10 cellular contexts compared by ENCODE assay signal in genomic region chr3:26622634-26623408, GRCh38. TPM values are rescaled to one million over a fixed set of nuclear protein-coding genes. Genes with fewer than 3 reads are reported as not detected.
DNase-seq lines count a peak whose midpoint lies in the region; ATAC-seq and TF ChIP-seq lines count a peak whose summit lies in the region.
"Had no signal": no experiment of that assay in that cellular context is flagged by ENCODE, and none has a peak within 500 bp of the region (broad histone marks: within the 10 kb centered on the region; RNA-seq: fewer than 3 reads in every experiment).

TSS of gene LRRC3B (plus strand) at chr3:26622772. CDS start at chr3:26709673, 86,901 bp downstream.

- intact Hi-C loops in left ventricle myocardium superior (cut with micrococcal nuclease) = no loop called here

- peaks cover 56% of the 10 kb centered on the region for H3K27me3 Mint-ChIP-seq in osteocyte (ENCODE audit: unreplicated experiment)

- H3K4me1 ChIP-seq in BLaER1 treated with 17β-estradiol and CSF1 and Interleukin-3, amounts not matched to agents 10 nM and 100 nM = peaks cover 12 to 33% (median 24%) of the 10 kb centered on the region in 10 experiments; a peak in 17 of 20 replicates

- H3K36me3 Mint-ChIP-seq in osteocyte (ENCODE audit: unreplicated experiment) = no peaks in the 10 kb centered on the region

- no peak within 1 kb of the TSS for H3K27ac ChIP-seq in BLaER1 treated with 17β-estradiol and CSF1 and Interleukin-3, amounts not matched to agents 10 nM and 100 nM

- TF ChIP-seq CTCF in osteocyte (IDR thresholded peaks at IDR 0.05) = no peak

- DNase-seq in NCI-H69 (lab: John Stamatoyannopoulos, UW) (peak; percentile 44), left ventricle myocardium superior (peak; percentile 25), osteocyte (ENCODE audit: extremely low spot score, unreplicated experiment) (no peak)
- DNase-seq in activated effector memory CD4-positive, alpha-beta T cell treated with Interleukin-2 at 50 U/mL for 16 hours = no peak
- no peak for DNase-seq in activated CD4-positive, CD25-positive, alpha-beta regulatory T cell treated with anti-CD3 and anti-CD28 coated beads, Interleukin-2, amount 50 U/mL, for 72 hours
- DNase-seq: activated T-cell treated with anti-CD3 and anti-CD28 coated beads, Interleukin-2, amount 50 U/mL, for 72 hours; DND-41 had no signal

- H3K9me3 ChIP-seq in BLaER1 treated with 17β-estradiol and CSF1 and Interleukin-3, amounts not matched to agents 10 nM and 100 nM (replicated peaks in 1 of 11) = peaks cover 0 to 32% (median 9%) of the 10 kb centered on the region in 11 experiments; a peak in 14 of 22 replicates

- H3K27ac Mint-ChIP-seq in osteocyte (ENCODE audit: unreplicated experiment) = no peak within 1 kb of the TSS
- H3K27ac Mint-ChIP-seq: activated T-cell treated with anti-CD3 and anti-CD28 coated beads, Interleukin-2, amount 50 U/mL, for 72 hours had no signal

- no peak for ATAC-seq in left ventricle myocardium superior
- no peak for ATAC-seq in HG02798 (IDR thresholded peaks at IDR 0.05; ENCODE audit: poor library complexity, unreplicated experiment)
- ATAC-seq in GM18517 (IDR thresholded peaks at IDR 0.05; ENCODE audit: unreplicated experiment) = no peak
- ATAC-seq: activated T-cell treated with anti-CD3 and anti-CD28 coated beads, Interleukin-2, amount 50 U/mL, for 72 hours had no signal

- peaks cover 62 to 87% (median 73%) of the 10 kb centered on the region in 11 experiments for H3K27me3 ChIP-seq in BLaER1 treated with 17β-estradiol and CSF1 and Interleukin-3, amounts not matched to agents 10 nM and 100 nM

- no peaks in the 10 kb centered on the region; a peak in 1 of 22 replicates for H3K36me3 ChIP-seq in BLaER1 treated with 17β-estradiol and CSF1 and Interleukin-3, amounts not matched to agents 10 nM and 100 nM

- H3K4me3 ChIP-seq in BLaER1 treated with 17β-estradiol and CSF1 and Interleukin-3, amounts not matched to agents 10 nM and 100 nM = peak within 1 kb of the TSS; percentile 43 to 67 (median 59)

- peak within 1 kb of the TSS; percentile 73 to 98 (median 92) for H3K4me2 ChIP-seq in BLaER1 treated with 17β-estradiol and CSF1 and Interleukin-3, amounts not matched to agents 10 nM and 100 nM

- peaks cover 0 to 32% (median 10%) of the 10 kb centered on the region in 11 experiments; a peak in 13 of 22 replicates for H4K20me1 ChIP-seq in BLaER1 treated with 17β-estradiol and CSF1 and Interleukin-3, amounts not matched to agents 10 nM and 100 nM

- H3K9me3 Mint-ChIP-seq in osteocyte (ENCODE audit: unreplicated experiment) = no peaks in the 10 kb centered on the region
- H3K9me3 Mint-ChIP-seq: activated T-cell treated with anti-CD3 and anti-CD28 coated beads, Interleukin-2, amount 50 U/mL, for 72 hours had no signal

- H3K9ac ChIP-seq in BLaER1 treated with 17β-estradiol and CSF1 and Interleukin-3, amounts not matched to agents 10 nM and 100 nM = peak within 1 kb of the TSS in 1 of 11 experiments; percentile 31; a peak in 2 of 22 replicates

- peaks cover 14% of the 10 kb centered on the region for H3K4me1 Mint-ChIP-seq in osteocyte (ENCODE audit: unreplicated experiment)

- H3K4me3 Mint-ChIP-seq in osteocyte (ENCODE audit: unreplicated experiment) = peak within 1 kb of the TSS; percentile 38
- H3K4me3 Mint-ChIP-seq: activated T-cell treated with anti-CD3 and anti-CD28 coated beads, Interleukin-2, amount 50 U/mL, for 72 hours had no signal

RNA-seq across cellular contexts. Expression of gene LRRC3B, which starts in this region (rescaled TPM):
- total RNA-seq in left ventricle myocardium superior (0.10 TPM), osteocyte (not detected in 2 replicates)
- total RNA-seq: activated T-cell treated with anti-CD3 and anti-CD28 coated beads, Interleukin-2, amount 50 U/mL, for 72 hours had no signal

Comparison
In these comparisons a context has a peak if more than half of its experiments do, and no peak if none do; other contexts are left out.
1. Peak in DNase-seq in left ventricle myocardium superior; RNA of the gene not detected or under 1 TPM.